ENCODE assay signal across 10 cellular contexts in genomic region chr22:45373592-45373991, GRCh38. TPM values are rescaled to one million over a fixed set of nuclear protein-coding genes. Genes with fewer than 3 reads are reported as not detected.
"Had no signal": no experiment of that assay in that cellular context is flagged by ENCODE, and none has a peak within 500 bp of the region (broad histone marks: within the 10 kb centered on the region; RNA-seq: fewer than 3 reads in every experiment).

No MANE protein-coding gene starts in this region.

RNA-seq across cellular contexts. Expression of gene SMC1B, which starts 39.8 kb away (rescaled TPM):
- total RNA-seq: stomach, temporal lobe, thoracic aorta, tibial nerve, transverse colon, upper lobe of left lung, upper lobe of right lung, vagina had no signal
- polyA plus RNA-seq: urinary bladder had no signal

RNA-seq across cellular contexts. Expression of gene RIBC2, which starts 39.9 kb away (rescaled TPM):
- total RNA-seq: subcutaneous adipose tissue, transverse colon, upper lobe of right lung had no signal
